Comparison of ENCODE assay signal across 1 cellular context in genomic region chr1:43650306-43650941, GRCh38.
TF ChIP-seq lines count a peak whose summit lies in the region.

No MANE protein-coding gene starts in this region.

TF ChIP-seq in PFSK-1, 5 proteins besides CTCF, POLR2A, EP300 and RAD21 (continued from another document):
- TF ChIP-seq REST (IDR thresholded peaks at IDR 0.05; ENCODE audit: insufficient read depth in 1 of 2, low read depth in 2 of 2, low read length in 2 of 2), result no peak
